In the genomic region with DNA sequence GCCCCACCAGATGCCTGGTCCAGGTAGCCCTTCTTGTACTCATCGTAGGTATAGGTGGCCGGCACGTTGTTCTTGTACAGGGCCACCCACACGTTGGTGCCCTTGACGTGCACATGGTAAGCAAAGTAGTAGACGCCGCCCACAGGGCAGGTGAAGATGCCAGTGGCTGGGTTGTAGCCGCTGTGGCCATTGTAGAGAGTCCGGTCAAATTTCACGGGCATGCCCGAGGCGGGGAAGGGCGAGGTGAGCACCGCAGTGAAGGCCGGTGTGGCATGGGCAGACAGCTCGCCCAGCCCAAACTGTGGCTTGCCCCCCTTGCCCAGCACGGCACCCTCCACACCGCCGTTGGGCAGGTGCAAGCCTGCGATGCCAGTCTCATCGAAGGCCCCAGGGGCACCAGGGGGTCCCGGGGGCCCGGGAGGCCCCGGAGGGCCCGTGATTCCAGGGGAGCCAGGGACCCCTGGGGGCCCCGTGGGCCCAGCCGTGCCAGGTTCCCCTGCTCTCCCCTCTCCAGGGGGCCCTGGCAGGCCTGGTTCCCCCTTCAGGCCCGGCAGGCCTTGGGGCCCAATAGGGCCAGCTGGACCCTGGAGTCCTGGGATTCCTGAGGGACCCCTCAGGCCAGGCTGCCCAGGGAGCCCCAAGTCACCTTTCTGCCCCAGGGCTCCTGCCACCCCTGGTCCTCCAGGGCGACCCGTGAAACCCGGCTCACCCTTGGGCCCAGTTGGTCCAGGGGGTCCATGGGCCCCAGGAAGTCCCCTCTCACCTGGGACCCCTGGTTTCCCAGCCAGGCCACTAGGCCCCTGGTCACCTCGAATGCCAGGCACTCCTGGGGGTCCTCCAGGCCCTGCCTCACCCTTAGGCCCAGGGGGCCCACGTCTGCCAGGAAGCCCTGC, we compare ENCODE assay signal across 1 cellular context.
TF ChIP-seq lines count a peak whose summit lies in the region.

No MANE protein-coding gene starts in this region.

TF ChIP-seq in HCT116, 20 proteins besides CTCF, POLR2A, EP300 and RAD21:
- TF ChIP-seq ATF3 (IDR thresholded peaks at IDR 0.05): no peak
- TF ChIP-seq SP1 (IDR thresholded peaks at IDR 0.05; ENCODE audit: low read depth): no peak
- TF ChIP-seq ZNF274 (IDR thresholded peaks at IDR 0.05; ENCODE audit: low read depth, low read length): no peak
- TF ChIP-seq SIN3A (IDR thresholded peaks at IDR 0.05; ENCODE audit: low read depth): no peak
- no peak for TF ChIP-seq FOSL1 (IDR thresholded peaks at IDR 0.05; ENCODE audit: low read depth)
- no peak for TF ChIP-seq TCF7L2 (IDR thresholded peaks at IDR 0.05; ENCODE audit: borderline replicate concordance, extremely low read depth, insufficient read depth, insufficient read length)
- no peak for TF ChIP-seq ZBTB33 (IDR thresholded peaks at IDR 0.05; ENCODE audit: extremely low read depth, insufficient replicate concordance, low read length)
- no peak for TF ChIP-seq SRF (IDR thresholded peaks at IDR 0.05; ENCODE audit: low read depth)
